ENCODE assay signal across 9 cellular contexts in the genomic region with DNA sequence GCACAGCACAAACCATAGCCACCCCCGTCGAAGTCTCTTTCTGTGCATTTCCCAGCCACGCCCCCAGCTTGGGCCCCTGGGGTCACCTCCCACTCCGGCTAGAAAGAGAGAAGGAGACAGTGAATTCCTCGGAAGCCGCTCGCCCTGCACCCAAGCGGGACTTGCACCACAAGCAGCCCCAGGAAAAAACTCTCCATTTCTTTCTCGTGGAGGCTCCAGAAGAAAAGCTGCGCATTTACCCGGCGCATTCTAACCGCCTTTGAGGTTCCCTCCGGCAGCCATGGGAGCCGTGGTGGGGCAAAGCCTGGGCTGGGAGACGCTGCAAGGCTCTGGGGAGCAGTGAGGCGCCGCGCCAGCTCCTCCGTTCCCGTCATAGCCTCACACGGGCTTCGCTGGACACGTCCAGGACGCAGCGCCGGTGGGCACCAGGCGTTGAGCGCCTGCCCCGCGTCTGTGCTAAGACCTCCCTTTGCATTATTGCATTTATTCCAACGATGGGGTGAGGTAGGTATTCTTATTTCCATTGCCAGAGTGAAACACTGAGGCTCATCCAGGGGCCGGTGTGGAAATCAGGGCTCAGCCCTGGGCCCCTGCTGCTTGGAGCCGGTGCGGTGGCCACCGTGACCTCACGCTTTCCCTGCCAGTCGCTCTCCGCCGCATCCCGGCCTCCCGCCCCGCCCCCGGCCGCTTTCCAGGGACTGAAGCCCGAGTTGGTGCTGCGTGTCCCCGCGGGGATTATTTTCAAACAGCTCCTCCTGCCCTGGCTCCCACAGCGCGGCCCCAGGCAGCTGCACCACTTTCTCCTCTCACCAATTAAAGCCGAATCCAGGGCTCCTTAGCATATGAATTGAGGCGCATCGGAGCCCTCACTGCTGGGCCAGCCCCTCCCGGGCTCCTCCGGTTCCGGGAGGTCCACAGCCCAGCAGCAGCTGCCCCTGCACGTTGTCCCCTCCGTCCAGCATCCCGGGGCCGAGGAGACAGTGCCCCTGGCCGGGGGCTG.
A peak's percentile ranks its signal among the peaks of the same experiment; 100 is the strongest.
DNase-seq lines count a peak whose midpoint lies in the region; ATAC-seq, FAIRE-seq and TF ChIP-seq lines count a peak whose summit lies in the region.
"Had no signal": no experiment of that assay in that cellular context is flagged by ENCODE, and none has a peak within 500 bp of the region (broad histone marks: within the 10 kb centered on the region; RNA-seq: fewer than 3 reads in every experiment).

No MANE protein-coding gene starts in this region.

- in situ Hi-C loops in G401 (cut with HindIII; ENCODE audit: low sequenced_read_pairs), result no loop called here

- no peaks in the 10 kb centered on the region for H3K9me3 ChIP-seq in right cardiac atrium (ENCODE audit: control insufficient read depth, low read length)
- no peaks in the 10 kb centered on the region for H3K9me3 ChIP-seq in pancreas

- 18% methylated on average over 62 of the region's 62 CpGs for whole genome bisulfite sequencing in right cardiac atrium
- 20 to 23% methylated on average over 62 of the region's 62 CpGs for WGBS in pancreas, 2 donors

- H3K4me3 ChIP-seq in right cardiac atrium (ENCODE audit: low read length), result peak overlapping the region; percentile 14
- peak overlapping the region; percentile 12 to 42 (median 29) for H3K4me3 ChIP-seq in pancreas

- H3K27ac ChIP-seq in VCaP (peak overlapping the region; percentile 32; the same call in 1 of the 2 replicates), right cardiac atrium (ENCODE audit: low read length) (no peak overlapping the region), pancreas (no peak overlapping the region)

- DNase-seq in G401 (ENCODE audit: low spot score) (peak; percentile 7), right cardiac atrium (peak; percentile 49 to 86 (median 84)), pancreas (peak; percentile 42 to 84 (median 69)), AG08396 (ENCODE audit: low spot score) (no peak)
- DNase-seq in stimulated activated CD4-positive, alpha-beta T cell treated with anti-CD3 and anti-CD28 coated beads, Interleukin-4, amount 100 ng/mL, for 24 hours, result no peak

- FAIRE-seq in pancreas (lab: Jason Lieb, UNC), result no peak
- FAIRE-seq: bronchial epithelial cell had no signal

- ATAC-seq in right cardiac atrium (peak; percentile 4 to 14), pancreas (peak; percentile 22 to 43 (median 33)), HG02571 (IDR thresholded peaks at IDR 0.05; ENCODE audit: unreplicated experiment) (no peak), GM21528 (IDR thresholded peaks at IDR 0.05; ENCODE audit: low FRiP score, unreplicated experiment) (no peak)

- TF ChIP-seq CTCF in VCaP (conservative IDR thresholded peaks at IDR 0.05) (no peak), pancreas (IDR thresholded peaks at IDR 0.05) (no peak)

- peaks cover 26% of the 10 kb centered on the region for H3K4me1 ChIP-seq in right cardiac atrium (ENCODE audit: control insufficient read depth, insufficient read depth, low read length)
- peaks cover 16 to 32% (median 26%) of the 10 kb centered on the region in 3 donors for H3K4me1 ChIP-seq in pancreas

- intact Hi-C loops in right cardiac atrium (cut with DNase I), result no loop called here
- intact Hi-C loops in pancreas (cut with DNase I), result no loop called here

- no peaks in the 10 kb centered on the region for H3K36me3 ChIP-seq in pancreas

- H3K27me3 ChIP-seq in right cardiac atrium (ENCODE audit: control insufficient read depth, insufficient read depth) (no peaks in the 10 kb centered on the region), pancreas (no peaks in the 10 kb centered on the region)

Comparison
In these comparisons a context has a peak if more than half of its experiments do, and no peak if none do; other contexts are left out.
1. DNase-seq: peak in G401 (single experiment), right cardiac atrium (3 of 3) and pancreas (6 of 6); none in AG08396 (single experiment) and stimulated activated CD4-positive, alpha-beta T cell treated with anti-CD3 and anti-CD28 coated beads, Interleukin-4, amount 100 ng/mL, for 24 hours (single experiment).
2. ATAC-seq: peak in right cardiac atrium (2 of 2) and pancreas (4 of 4); none in HG02571 (single experiment) and GM21528 (single experiment).